ENCODE assay signal across 1 cellular context in the genomic region with DNA sequence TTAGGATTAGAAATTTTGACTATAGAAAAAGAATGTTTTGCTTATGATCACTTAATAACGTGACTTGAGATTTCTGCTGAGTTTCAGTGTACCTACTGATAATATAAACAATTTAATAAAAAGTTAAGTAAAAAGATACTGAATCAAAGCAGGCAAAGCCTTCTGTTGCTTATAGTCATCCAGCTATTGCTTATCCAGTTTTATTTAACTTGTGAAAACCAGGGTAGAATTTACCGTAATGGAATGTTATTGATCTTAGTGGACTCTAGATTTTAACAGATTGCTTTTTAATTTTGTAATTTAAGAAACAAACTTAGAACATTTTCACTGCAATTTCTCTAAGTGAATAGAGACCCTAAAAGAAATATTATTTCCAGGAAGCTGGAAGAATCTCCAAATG.
TF ChIP-seq lines count a peak whose summit lies in the region.

No MANE protein-coding gene starts in this region.

TF ChIP-seq in HepG2, 621 proteins besides CTCF, POLR2A, EP300 and RAD21:
- TF ChIP-seq GFI1 (CRISPR knock-in tag; IDR thresholded peaks at IDR 0.05; ENCODE audit: borderline replicate concordance): no peak
- TF ChIP-seq, protein P1, sequence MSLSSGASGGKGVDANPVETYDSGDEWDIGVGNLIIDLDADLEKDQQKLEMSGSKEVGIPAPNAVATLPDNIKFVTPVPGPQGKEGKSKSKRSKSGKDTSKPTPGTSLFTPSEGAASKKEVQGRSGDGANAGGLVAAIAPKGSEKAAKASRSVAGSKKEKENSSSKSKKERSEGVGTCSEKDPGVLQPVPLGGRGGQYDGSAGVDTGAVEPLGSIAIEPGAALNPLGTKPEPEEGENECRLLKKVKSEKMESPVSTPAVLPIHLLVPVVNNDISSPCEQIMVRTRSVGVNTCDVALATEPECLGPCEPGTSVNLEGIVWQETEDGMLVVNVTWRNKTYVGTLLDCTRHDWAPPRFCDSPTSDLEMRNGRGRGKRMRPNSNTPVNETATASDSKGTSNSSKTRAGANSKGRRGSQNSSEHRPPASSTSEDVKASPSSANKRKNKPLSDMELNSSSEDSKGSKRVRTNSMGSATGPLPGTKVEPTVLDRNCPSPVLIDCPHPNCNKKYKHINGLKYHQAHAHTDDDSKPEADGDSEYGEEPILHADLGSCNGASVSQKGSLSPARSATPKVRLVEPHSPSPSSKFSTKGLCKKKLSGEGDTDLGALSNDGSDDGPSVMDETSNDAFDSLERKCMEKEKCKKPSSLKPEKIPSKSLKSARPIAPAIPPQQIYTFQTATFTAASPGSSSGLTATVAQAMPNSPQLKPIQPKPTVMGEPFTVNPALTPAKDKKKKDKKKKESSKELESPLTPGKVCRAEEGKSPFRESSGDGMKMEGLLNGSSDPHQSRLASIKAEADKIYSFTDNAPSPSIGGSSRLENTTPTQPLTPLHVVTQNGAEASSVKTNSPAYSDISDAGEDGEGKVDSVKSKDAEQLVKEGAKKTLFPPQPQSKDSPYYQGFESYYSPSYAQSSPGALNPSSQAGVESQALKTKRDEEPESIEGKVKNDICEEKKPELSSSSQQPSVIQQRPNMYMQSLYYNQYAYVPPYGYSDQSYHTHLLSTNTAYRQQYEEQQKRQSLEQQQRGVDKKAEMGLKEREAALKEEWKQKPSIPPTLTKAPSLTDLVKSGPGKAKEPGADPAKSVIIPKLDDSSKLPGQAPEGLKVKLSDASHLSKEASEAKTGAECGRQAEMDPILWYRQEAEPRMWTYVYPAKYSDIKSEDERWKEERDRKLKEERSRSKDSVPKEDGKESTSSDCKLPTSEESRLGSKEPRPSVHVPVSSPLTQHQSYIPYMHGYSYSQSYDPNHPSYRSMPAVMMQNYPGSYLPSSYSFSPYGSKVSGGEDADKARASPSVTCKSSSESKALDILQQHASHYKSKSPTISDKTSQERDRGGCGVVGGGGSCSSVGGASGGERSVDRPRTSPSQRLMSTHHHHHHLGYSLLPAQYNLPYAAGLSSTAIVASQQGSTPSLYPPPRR (CRISPR knock-in tag; IDR thresholded peaks at IDR 0.05; ENCODE audit: borderline replicate concordance): no peak
- no peak for TF ChIP-seq ZNF501 (CRISPR knock-in tag; IDR thresholded peaks at IDR 0.05)
- no peak for TF ChIP-seq CHD4 (IDR thresholded peaks at IDR 0.05; ENCODE audit: borderline replicate concordance, low read length)
- TF ChIP-seq NONO (IDR thresholded peaks at IDR 0.05): no peak
- no peak for TF ChIP-seq NONO (CRISPR knock-in tag; conservative IDR thresholded peaks at IDR 0.05)
- TF ChIP-seq, protein P2, sequence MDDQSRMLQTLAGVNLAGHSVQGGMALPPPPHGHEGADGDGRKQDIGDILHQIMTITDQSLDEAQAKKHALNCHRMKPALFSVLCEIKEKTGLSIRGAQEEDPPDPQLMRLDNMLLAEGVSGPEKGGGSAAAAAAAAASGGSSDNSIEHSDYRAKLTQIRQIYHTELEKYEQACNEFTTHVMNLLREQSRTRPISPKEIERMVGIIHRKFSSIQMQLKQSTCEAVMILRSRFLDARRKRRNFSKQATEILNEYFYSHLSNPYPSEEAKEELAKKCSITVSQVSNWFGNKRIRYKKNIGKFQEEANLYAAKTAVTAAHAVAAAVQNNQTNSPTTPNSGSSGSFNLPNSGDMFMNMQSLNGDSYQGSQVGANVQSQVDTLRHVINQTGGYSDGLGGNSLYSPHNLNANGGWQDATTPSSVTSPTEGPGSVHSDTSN (CRISPR knock-in tag; IDR thresholded peaks at IDR 0.05; ENCODE audit: borderline replicate concordance): no peak
- TF ChIP-seq ZFP37 (CRISPR knock-in tag; IDR thresholded peaks at IDR 0.05; ENCODE audit: borderline replicate concordance): no peak
- no peak for TF ChIP-seq TP53 (CRISPR knock-in tag; conservative IDR thresholded peaks at IDR 0.05)
- no peak for TF ChIP-seq NBN (conservative IDR thresholded peaks at IDR 0.05)
- TF ChIP-seq ZNF335 (CRISPR knock-in tag; IDR thresholded peaks at IDR 0.05): no peak
- no peak for TF ChIP-seq TOPORS (CRISPR knock-in tag; IDR thresholded peaks at IDR 0.05)
- TF ChIP-seq ZBTB7A (CRISPR knock-in tag; IDR thresholded peaks at IDR 0.05): no peak
- no peak for TF ChIP-seq HMGXB3 (CRISPR knock-in tag; IDR thresholded peaks at IDR 0.05; ENCODE audit: borderline replicate concordance)
- TF ChIP-seq, protein P3, sequence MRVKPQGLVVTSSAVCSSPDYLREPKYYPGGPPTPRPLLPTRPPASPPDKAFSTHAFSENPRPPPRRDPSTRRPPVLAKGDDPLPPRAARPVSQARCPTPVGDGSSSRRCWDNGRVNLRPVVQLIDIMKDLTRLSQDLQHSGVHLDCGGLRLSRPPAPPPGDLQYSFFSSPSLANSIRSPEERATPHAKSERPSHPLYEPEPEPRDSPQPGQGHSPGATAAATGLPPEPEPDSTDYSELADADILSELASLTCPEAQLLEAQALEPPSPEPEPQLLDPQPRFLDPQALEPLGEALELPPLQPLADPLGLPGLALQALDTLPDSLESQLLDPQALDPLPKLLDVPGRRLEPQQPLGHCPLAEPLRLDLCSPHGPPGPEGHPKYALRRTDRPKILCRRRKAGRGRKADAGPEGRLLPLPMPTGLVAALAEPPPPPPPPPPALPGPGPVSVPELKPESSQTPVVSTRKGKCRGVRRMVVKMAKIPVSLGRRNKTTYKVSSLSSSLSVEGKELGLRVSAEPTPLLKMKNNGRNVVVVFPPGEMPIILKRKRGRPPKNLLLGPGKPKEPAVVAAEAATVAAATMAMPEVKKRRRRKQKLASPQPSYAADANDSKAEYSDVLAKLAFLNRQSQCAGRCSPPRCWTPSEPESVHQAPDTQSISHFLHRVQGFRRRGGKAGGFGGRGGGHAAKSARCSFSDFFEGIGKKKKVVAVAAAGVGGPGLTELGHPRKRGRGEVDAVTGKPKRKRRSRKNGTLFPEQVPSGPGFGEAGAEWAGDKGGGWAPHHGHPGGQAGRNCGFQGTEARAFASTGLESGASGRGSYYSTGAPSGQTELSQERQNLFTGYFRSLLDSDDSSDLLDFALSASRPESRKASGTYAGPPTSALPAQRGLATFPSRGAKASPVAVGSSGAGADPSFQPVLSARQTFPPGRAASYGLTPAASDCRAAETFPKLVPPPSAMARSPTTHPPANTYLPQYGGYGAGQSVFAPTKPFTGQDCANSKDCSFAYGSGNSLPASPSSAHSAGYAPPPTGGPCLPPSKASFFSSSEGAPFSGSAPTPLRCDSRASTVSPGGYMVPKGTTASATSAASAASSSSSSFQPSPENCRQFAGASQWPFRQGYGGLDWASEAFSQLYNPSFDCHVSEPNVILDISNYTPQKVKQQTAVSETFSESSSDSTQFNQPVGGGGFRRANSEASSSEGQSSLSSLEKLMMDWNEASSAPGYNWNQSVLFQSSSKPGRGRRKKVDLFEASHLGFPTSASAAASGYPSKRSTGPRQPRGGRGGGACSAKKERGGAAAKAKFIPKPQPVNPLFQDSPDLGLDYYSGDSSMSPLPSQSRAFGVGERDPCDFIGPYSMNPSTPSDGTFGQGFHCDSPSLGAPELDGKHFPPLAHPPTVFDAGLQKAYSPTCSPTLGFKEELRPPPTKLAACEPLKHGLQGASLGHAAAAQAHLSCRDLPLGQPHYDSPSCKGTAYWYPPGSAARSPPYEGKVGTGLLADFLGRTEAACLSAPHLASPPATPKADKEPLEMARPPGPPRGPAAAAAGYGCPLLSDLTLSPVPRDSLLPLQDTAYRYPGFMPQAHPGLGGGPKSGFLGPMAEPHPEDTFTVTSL (CRISPR knock-in tag; IDR thresholded peaks at IDR 0.05; ENCODE audit: borderline replicate concordance): no peak
- TF ChIP-seq ZNF761 (CRISPR knock-in tag; conservative IDR thresholded peaks at IDR 0.05): no peak
- no peak for TF ChIP-seq U2AF2 (IDR thresholded peaks at IDR 0.05; ENCODE audit: low read depth, low read length)
- TF ChIP-seq PTBP1 (IDR thresholded peaks at IDR 0.05; ENCODE audit: low read depth, low read length, poor library complexity, severe bottlenecking): no peak
- no peak for TF ChIP-seq MAFG (CRISPR knock-in tag; IDR thresholded peaks at IDR 0.05)
- no peak for TF ChIP-seq GTF3A (CRISPR knock-in tag; conservative IDR thresholded peaks at IDR 0.05)
- no peak for TF ChIP-seq ZNF563 (CRISPR knock-in tag; IDR thresholded peaks at IDR 0.05)
TF ChIP-seq in HepG2: peak in this region for 0.
